1 cellular context compared by ENCODE assay signal in the genomic region with DNA sequence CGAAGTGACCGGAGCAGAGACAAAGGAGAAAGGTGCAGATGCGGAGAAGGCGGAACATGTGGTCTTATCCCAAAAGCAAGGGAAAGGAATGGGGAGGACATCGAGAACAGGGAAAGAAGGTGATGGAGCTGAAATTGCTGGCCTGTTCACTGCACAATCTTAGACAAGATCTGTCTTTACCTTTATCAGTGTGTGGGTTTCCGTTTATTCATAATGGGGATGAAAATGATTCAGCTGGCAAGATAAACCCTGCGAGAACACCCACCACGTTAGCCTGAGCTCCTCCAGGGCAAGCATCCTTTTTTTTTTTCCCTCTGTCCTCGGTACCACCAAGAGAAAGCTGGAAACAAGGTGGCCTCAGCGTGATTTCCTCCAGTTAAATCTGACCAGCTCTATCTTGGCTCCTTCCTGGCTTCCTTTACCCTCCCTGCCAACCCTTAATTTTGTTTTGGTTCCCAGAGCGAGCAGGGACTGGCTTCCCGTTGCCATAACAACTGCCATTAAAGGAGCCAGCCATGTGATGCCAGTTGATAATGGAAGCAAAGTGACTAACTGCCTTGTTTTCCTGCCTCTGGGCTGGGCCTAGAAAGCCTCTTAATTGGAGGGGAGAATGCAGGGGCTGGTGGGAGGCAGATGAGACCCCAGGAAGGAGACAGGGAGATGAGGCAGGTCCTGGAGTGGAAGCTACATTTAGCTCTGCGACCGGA.
TF ChIP-seq lines count a peak whose summit lies in the region.

No MANE protein-coding gene starts in this region.

TF ChIP-seq in SK-N-SH, 30 proteins besides CTCF, POLR2A, EP300 and RAD21 (continued from another document):
- TF ChIP-seq, protein P1, sequence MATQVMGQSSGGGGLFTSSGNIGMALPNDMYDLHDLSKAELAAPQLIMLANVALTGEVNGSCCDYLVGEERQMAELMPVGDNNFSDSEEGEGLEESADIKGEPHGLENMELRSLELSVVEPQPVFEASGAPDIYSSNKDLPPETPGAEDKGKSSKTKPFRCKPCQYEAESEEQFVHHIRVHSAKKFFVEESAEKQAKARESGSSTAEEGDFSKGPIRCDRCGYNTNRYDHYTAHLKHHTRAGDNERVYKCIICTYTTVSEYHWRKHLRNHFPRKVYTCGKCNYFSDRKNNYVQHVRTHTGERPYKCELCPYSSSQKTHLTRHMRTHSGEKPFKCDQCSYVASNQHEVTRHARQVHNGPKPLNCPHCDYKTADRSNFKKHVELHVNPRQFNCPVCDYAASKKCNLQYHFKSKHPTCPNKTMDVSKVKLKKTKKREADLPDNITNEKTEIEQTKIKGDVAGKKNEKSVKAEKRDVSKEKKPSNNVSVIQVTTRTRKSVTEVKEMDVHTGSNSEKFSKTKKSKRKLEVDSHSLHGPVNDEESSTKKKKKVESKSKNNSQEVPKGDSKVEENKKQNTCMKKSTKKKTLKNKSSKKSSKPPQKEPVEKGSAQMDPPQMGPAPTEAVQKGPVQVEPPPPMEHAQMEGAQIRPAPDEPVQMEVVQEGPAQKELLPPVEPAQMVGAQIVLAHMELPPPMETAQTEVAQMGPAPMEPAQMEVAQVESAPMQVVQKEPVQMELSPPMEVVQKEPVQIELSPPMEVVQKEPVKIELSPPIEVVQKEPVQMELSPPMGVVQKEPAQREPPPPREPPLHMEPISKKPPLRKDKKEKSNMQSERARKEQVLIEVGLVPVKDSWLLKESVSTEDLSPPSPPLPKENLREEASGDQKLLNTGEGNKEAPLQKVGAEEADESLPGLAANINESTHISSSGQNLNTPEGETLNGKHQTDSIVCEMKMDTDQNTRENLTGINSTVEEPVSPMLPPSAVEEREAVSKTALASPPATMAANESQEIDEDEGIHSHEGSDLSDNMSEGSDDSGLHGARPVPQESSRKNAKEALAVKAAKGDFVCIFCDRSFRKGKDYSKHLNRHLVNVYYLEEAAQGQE (IDR thresholded peaks at IDR 0.05; ENCODE audit: low read depth, low read length): no peak
- peak; percentile 82; the same call in 1 of the 2 replicates for TF ChIP-seq MXI1 (IDR thresholded peaks at IDR 0.05; ENCODE audit: low read depth, low read length)
